In the genomic region with DNA sequence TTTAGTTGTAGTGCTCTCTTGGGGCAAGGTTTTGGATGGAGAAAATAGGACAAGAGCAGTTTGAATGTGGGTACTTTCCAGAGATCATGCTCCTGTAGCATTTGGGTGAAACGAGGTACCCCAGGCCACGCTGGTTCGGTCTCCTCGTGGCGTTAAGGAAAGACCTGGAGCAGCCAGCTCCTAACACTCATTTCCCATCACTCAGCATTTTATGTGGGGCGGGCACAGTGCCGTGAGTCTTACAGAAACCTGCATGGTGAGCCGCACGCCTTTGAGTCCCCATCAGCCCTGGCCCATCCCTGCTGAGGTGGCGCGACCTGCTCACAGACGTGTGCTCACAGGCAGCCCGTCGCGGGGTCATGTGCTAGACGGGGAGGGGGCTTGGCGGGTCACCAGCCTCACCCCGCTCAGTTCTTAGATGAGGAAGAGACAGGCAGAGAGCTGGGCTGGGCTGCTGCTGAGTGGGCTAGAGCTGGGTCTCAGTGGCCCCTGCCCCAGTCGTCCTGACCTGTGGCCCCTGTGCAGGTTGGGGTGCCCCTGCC, we compare ENCODE assay signal across 15 cellular contexts. TPM values are rescaled to one million over a fixed set of nuclear protein-coding genes. Genes with fewer than 3 reads are reported as not detected.
"Had no signal": no experiment of that assay in that cellular context is flagged by ENCODE, and none has a peak within 500 bp of the region (broad histone marks: within the 10 kb centered on the region; RNA-seq: fewer than 3 reads in every experiment).

No MANE protein-coding gene starts in this region.

- FAIRE-seq: colon had no signal

- H3K4me3 Mint-ChIP-seq: activated CD4-positive, alpha-beta memory T cell treated with anti-CD3 and anti-CD28 coated beads, Interleukin-2, amount 10 ng/mL, durations not matched to agents 7 days and 5 days; activated naive CD8-positive, alpha-beta T cell treated with anti-CD3 and anti-CD28 coated beads for 36 hours; activated T-cell treated with anti-CD3 and anti-CD28 coated beads, Interleukin-2, amount 50 U/mL, for 72 hours; stimulated activated naive CD8-positive, alpha-beta T cell treated with anti-CD3 and anti-CD28 coated beads, Interleukin-15, Interleukin-2, amounts not matched to agents 100 ng/mL and 50 ng/mL, for 24 hours had no signal

- H3K27ac ChIP-seq: lower lobe of right lung, thoracic aorta, VCaP had no signal

- H3K4me1 ChIP-seq: lower lobe of right lung had no signal

- H3K9me3 Mint-ChIP-seq: activated CD4-positive, alpha-beta memory T cell treated with anti-CD3 and anti-CD28 coated beads, Interleukin-2, amount 10 ng/mL, durations not matched to agents 7 days and 5 days; activated naive CD8-positive, alpha-beta T cell treated with anti-CD3 and anti-CD28 coated beads for 36 hours; activated T-cell treated with anti-CD3 and anti-CD28 coated beads, Interleukin-2, amount 50 U/mL, for 72 hours; naive B cell; stimulated activated naive CD8-positive, alpha-beta T cell treated with anti-CD3 and anti-CD28 coated beads, Interleukin-15, Interleukin-2, amounts not matched to agents 100 ng/mL and 50 ng/mL, for 24 hours had no signal

- H3K9me3 ChIP-seq: lower lobe of right lung, thoracic aorta had no signal

- H3K4me1 Mint-ChIP-seq: activated CD4-positive, alpha-beta memory T cell treated with anti-CD3 and anti-CD28 coated beads, Interleukin-2, amount 10 ng/mL, durations not matched to agents 7 days and 5 days; activated naive CD8-positive, alpha-beta T cell treated with anti-CD3 and anti-CD28 coated beads for 36 hours had no signal

- H3K36me3 Mint-ChIP-seq: naive B cell had no signal

- ATAC-seq: activated T-cell treated with anti-CD3 and anti-CD28 coated beads, Interleukin-2, amount 50 U/mL, for 72 hours had no signal

- H3K4me3 ChIP-seq: lower lobe of right lung, thoracic aorta had no signal

- H3K27ac Mint-ChIP-seq: activated CD4-positive, alpha-beta memory T cell treated with anti-CD3 and anti-CD28 coated beads, Interleukin-2, amount 10 ng/mL, durations not matched to agents 7 days and 5 days; activated naive CD8-positive, alpha-beta T cell treated with anti-CD3 and anti-CD28 coated beads for 36 hours; activated T-cell treated with anti-CD3 and anti-CD28 coated beads, Interleukin-2, amount 50 U/mL, for 72 hours; stimulated activated naive CD8-positive, alpha-beta T cell treated with anti-CD3 and anti-CD28 coated beads, Interleukin-15, Interleukin-2, amounts not matched to agents 100 ng/mL and 50 ng/mL, for 24 hours had no signal

- DNase-seq: activated CD4-positive, alpha-beta memory T cell treated with anti-CD3 and anti-CD28 coated beads, Interleukin-2, amount 10 ng/mL, durations not matched to agents 7 days and 5 days; activated naive CD8-positive, alpha-beta T cell treated with anti-CD3 and anti-CD28 coated beads for 36 hours; activated T-cell treated with anti-CD3 and anti-CD28 coated beads, Interleukin-2, amount 50 U/mL, for 72 hours; aorta; kidney glomerular epithelial cell; lower lobe of right lung; midbrain; naive B cell; T1000 had no signal

RNA-seq across cellular contexts. Expression of a gene that starts 50.7 kb away (rescaled TPM):
- total RNA-seq: activated CD4-positive, alpha-beta memory T cell treated with anti-CD3 and anti-CD28 coated beads, Interleukin-2, amount 10 ng/mL, durations not matched to agents 7 days and 5 days; activated naive CD8-positive, alpha-beta T cell treated with anti-CD3 and anti-CD28 coated beads for 36 hours; activated T-cell treated with anti-CD3 and anti-CD28 coated beads, Interleukin-2, amount 50 U/mL, for 72 hours; posterior vena cava; right cardiac atrium; thoracic aorta had no signal
